In the genomic region with DNA sequence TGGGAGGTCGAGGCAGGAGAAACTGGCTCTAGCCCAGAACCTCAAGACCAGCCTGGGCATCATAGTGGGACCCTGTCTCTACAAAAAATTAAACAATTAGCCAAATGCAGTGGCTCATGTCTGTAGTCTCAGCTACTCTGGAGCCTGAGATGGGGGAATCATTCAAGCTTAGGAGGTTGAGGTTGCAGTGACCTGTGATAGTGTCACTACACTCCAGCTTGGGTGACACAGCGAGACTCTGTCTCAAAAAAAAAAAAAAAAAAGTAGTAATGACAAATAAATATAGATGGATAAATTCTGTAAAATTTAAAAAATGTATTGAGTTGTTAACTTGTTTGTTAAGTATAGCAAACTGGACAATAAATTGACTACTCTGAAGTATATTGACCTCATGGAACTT, we compare ENCODE assay signal across 29 cellular contexts.
"Had no signal": no experiment of that assay in that cellular context is flagged by ENCODE, and none has a peak within 500 bp of the region (broad histone marks: within the 10 kb centered on the region; RNA-seq: fewer than 3 reads in every experiment).

No MANE protein-coding gene starts in this region.

- H3K9me3 ChIP-seq: stomach, suprapubic skin, testis, thoracic aorta, thyroid gland, tibial artery, tibial nerve, transverse colon, upper lobe of left lung, upper lobe of right lung, uterus, vagina had no signal

- H3K27ac Mint-ChIP-seq: stimulated activated effector memory CD8-positive, alpha-beta T cell treated with anti-CD3 and anti-CD28 coated beads, Interleukin-12 subunit alpha, Interleukin-12 subunit beta, amount 100 ng/mL, for 72 hours; stimulated activated memory B cell treated with anti-CD40 and anti-IgM and Interleukin-4, amounts not matched to agents 10 μg/mL and 1 μg/mL and 100 μg/mL, for 72 hours; stimulated activated naive B cell treated with anti-CD40 and anti-IgM and Interleukin-4, amounts not matched to agents 10 μg/mL and 1 μg/mL and 100 μg/mL, for 72 hours; stimulated activated naive CD8-positive, alpha-beta T cell treated with anti-CD3 and anti-CD28 coated beads, Interleukin-15, amount 100 ng/mL, for 72 hours; stimulated activated naive CD8-positive, alpha-beta T cell treated with anti-CD3 and anti-CD28 coated beads, Interleukin-15, Interleukin-2, amounts not matched to agents 100 ng/mL and 50 ng/mL, for 24 hours; type B pancreatic cell had no signal

- H3K9me3 Mint-ChIP-seq: stimulated activated effector memory CD8-positive, alpha-beta T cell treated with anti-CD3 and anti-CD28 coated beads, Interleukin-12 subunit alpha, Interleukin-12 subunit beta, amount 100 ng/mL, for 72 hours; stimulated activated memory B cell treated with anti-CD40 and anti-IgM and Interleukin-4, amounts not matched to agents 10 μg/mL and 1 μg/mL and 100 μg/mL, for 72 hours; stimulated activated naive B cell treated with anti-CD40 and anti-IgM and Interleukin-4, amounts not matched to agents 10 μg/mL and 1 μg/mL and 100 μg/mL, for 72 hours; stimulated activated naive CD8-positive, alpha-beta T cell treated with anti-CD3 and anti-CD28 coated beads, Interleukin-15, amount 100 ng/mL, for 72 hours; stimulated activated naive CD8-positive, alpha-beta T cell treated with anti-CD3 and anti-CD28 coated beads, Interleukin-15, Interleukin-2, amounts not matched to agents 100 ng/mL and 50 ng/mL, for 24 hours; type B pancreatic cell had no signal

- DNase-seq: stimulated activated CD4-positive, alpha-beta T cell treated with anti-CD3 and anti-CD28 coated beads, Interleukin-2, amount 100 ng/mL, for 48 hours; stimulated activated CD4-positive, alpha-beta T cell treated with anti-CD3 and anti-CD28 coated beads, Interleukin-4, amount 100 ng/mL, for 1 hour; stimulated activated CD4-positive, alpha-beta T cell treated with anti-CD3 and anti-CD28 coated beads, Interleukin-4, amount 100 ng/mL, for 24 hours; stimulated activated CD4-positive, alpha-beta T cell treated with anti-CD3 and anti-CD28 coated beads, Interleukin-4, amount 100 ng/mL, for 4 hours; stimulated activated CD8-positive, alpha-beta memory T cell treated with anti-CD3 and anti-CD28 coated beads, Interleukin-4, amount 100 ng/mL, for 48 hours; stimulated activated naive B cell treated with anti-CD40 and anti-IgM and Interleukin-4, amounts not matched to agents 10 μg/mL and 1 μg/mL and 100 μg/mL, for 72 hours; stimulated activated naive CD4-positive, alpha-beta T cell; stimulated activated naive CD4-positive, alpha-beta T cell treated with Interleukin-2 at 50 U/mL for 16 hours; stimulated activated naive CD8-positive, alpha-beta T cell treated with anti-CD3 and anti-CD28 coated beads, Interleukin-15, amount 100 ng/mL, for 72 hours; stimulated activated naive CD8-positive, alpha-beta T cell treated with anti-CD3 and anti-CD28 coated beads, Interleukin-15, Interleukin-2, amounts not matched to agents 100 U/mL and 50 U/mL, for 24 hours; stomach; substantia nigra; testis; thyroid gland; tibial artery; transverse colon; trophoblast cell; upper lobe of left lung; upper lobe of right lung; uterus had no signal

- H3K4me1 ChIP-seq: suprapubic skin, testis, tibial artery, upper lobe of right lung, uterus, vagina had no signal

- H3K27me3 Mint-ChIP-seq: stimulated activated memory B cell treated with anti-CD40 and anti-IgM and Interleukin-4, amounts not matched to agents 10 μg/mL and 1 μg/mL and 100 μg/mL, for 72 hours; stimulated activated naive B cell treated with anti-CD40 and anti-IgM and Interleukin-4, amounts not matched to agents 10 μg/mL and 1 μg/mL and 100 μg/mL, for 72 hours; stimulated activated naive CD8-positive, alpha-beta T cell treated with anti-CD3 and anti-CD28 coated beads, Interleukin-15, amount 100 ng/mL, for 72 hours; stimulated activated naive CD8-positive, alpha-beta T cell treated with anti-CD3 and anti-CD28 coated beads, Interleukin-15, Interleukin-2, amounts not matched to agents 100 ng/mL and 50 ng/mL, for 24 hours; type B pancreatic cell had no signal

- H3K4me1 Mint-ChIP-seq: stimulated activated effector memory CD8-positive, alpha-beta T cell treated with anti-CD3 and anti-CD28 coated beads, Interleukin-12 subunit alpha, Interleukin-12 subunit beta, amount 100 ng/mL, for 72 hours had no signal

- H3K27me3 ChIP-seq: stomach, suprapubic skin, testis, thyroid gland, tibial artery, tibial nerve, transverse colon, upper lobe of left lung, upper lobe of right lung, uterus, vagina had no signal

- H3K36me3 Mint-ChIP-seq: stimulated activated memory B cell treated with anti-CD40 and anti-IgM and Interleukin-4, amounts not matched to agents 10 μg/mL and 1 μg/mL and 100 μg/mL, for 72 hours; stimulated activated naive B cell treated with anti-CD40 and anti-IgM and Interleukin-4, amounts not matched to agents 10 μg/mL and 1 μg/mL and 100 μg/mL, for 72 hours; type B pancreatic cell had no signal

- ATAC-seq: stimulated activated effector memory CD8-positive, alpha-beta T cell treated with anti-CD3 and anti-CD28 coated beads, Interleukin-12 subunit alpha, Interleukin-12 subunit beta, amount 100 ng/mL, for 72 hours; stimulated activated memory B cell treated with anti-CD40 and anti-IgM and Interleukin-4, amounts not matched to agents 10 μg/mL and 1 μg/mL and 100 μg/mL, for 72 hours; stimulated activated naive B cell treated with anti-CD40 and anti-IgM and Interleukin-4, amounts not matched to agents 10 μg/mL and 1 μg/mL and 100 μg/mL, for 72 hours; stimulated activated naive CD8-positive, alpha-beta T cell treated with anti-CD3 and anti-CD28 coated beads, Interleukin-15, amount 100 ng/mL, for 72 hours; stimulated activated naive CD8-positive, alpha-beta T cell treated with anti-CD3 and anti-CD28 coated beads, Interleukin-15, Interleukin-2, amounts not matched to agents 100 U/mL and 50 U/mL, for 24 hours; upper lobe of right lung had no signal

- H3K4me3 Mint-ChIP-seq: stimulated activated effector memory CD8-positive, alpha-beta T cell treated with anti-CD3 and anti-CD28 coated beads, Interleukin-12 subunit alpha, Interleukin-12 subunit beta, amount 100 ng/mL, for 72 hours; stimulated activated memory B cell treated with anti-CD40 and anti-IgM and Interleukin-4, amounts not matched to agents 10 μg/mL and 1 μg/mL and 100 μg/mL, for 72 hours; stimulated activated naive B cell treated with anti-CD40 and anti-IgM and Interleukin-4, amounts not matched to agents 10 μg/mL and 1 μg/mL and 100 μg/mL, for 72 hours; stimulated activated naive CD8-positive, alpha-beta T cell treated with anti-CD3 and anti-CD28 coated beads, Interleukin-15, amount 100 ng/mL, for 72 hours; stimulated activated naive CD8-positive, alpha-beta T cell treated with anti-CD3 and anti-CD28 coated beads, Interleukin-15, Interleukin-2, amounts not matched to agents 100 ng/mL and 50 ng/mL, for 24 hours; type B pancreatic cell had no signal

- H3K27ac ChIP-seq: stomach, suprapubic skin, testis, thoracic aorta, thyroid gland, tibial artery, tibial nerve, transverse colon, upper lobe of left lung, upper lobe of right lung, uterus, vagina had no signal

- H3K4me3 ChIP-seq: stomach, suprapubic skin, testis, thoracic aorta, thyroid gland, tibial artery, tibial nerve, transverse colon, upper lobe of left lung, upper lobe of right lung, uterus, vagina had no signal

- FAIRE-seq: urothelium cell line had no signal

- H3K36me3 ChIP-seq: stomach, suprapubic skin, thoracic aorta, thyroid gland, tibial artery, tibial nerve, transverse colon, upper lobe of left lung, upper lobe of right lung, uterus, vagina had no signal
